10 cellular contexts compared by ENCODE assay signal in genomic region chr9:78365979-78366697, GRCh38.
DNase-seq lines count a peak whose midpoint lies in the region; ATAC-seq, FAIRE-seq and TF ChIP-seq lines count a peak whose summit lies in the region.
"Had no signal": no experiment of that assay in that cellular context is flagged by ENCODE, and none has a peak within 500 bp of the region (broad histone marks: within the 10 kb centered on the region; RNA-seq: fewer than 3 reads in every experiment).

No MANE protein-coding gene starts in this region.

- no peak overlapping the region for H2BK5ac ChIP-seq in neuronal stem cell (ENCODE audit: low read length)

- H3K9ac ChIP-seq in neuronal stem cell (ENCODE audit: low read depth, low read length, poor library complexity), result no peak overlapping the region

- no peak overlapping the region for H3K4ac ChIP-seq in neuronal stem cell (ENCODE audit: low read length)

- no CpG with 5 or more reads among the region's 4 CpGs for WGBS in neuronal stem cell (ENCODE audit: extremely low coverage in 2 of 2, insufficient read length in 2 of 2, insufficient replicate concordance in 1 of 2), 2 donors

- H4K8ac ChIP-seq in neuronal stem cell (ENCODE audit: low read depth, low read length), result no peak overlapping the region

- no peak overlapping the region for H3K14ac ChIP-seq in neuronal stem cell (ENCODE audit: low read length)

- TF ChIP-seq CTCF in D721Med (IDR thresholded peaks at IDR 0.05; ENCODE audit: insufficient read depth, missing control alignments) (peak; percentile 54), LNCAP (IDR thresholded peaks at IDR 0.05) (peak; percentile 80)

- H2AFZ ChIP-seq in neuronal stem cell (ENCODE audit: low read length), result no peak overlapping the region

- no peaks in the 10 kb centered on the region for H3K79me1 ChIP-seq in neuronal stem cell (ENCODE audit: low read depth, low read length)

- H2BK12ac ChIP-seq in neuronal stem cell (ENCODE audit: low read length), result no peak overlapping the region

- H3K9me3 ChIP-seq in neuronal stem cell (replicated peaks in 1 of 2; ENCODE audit: control insufficient read depth in 2 of 2, insufficient read depth in 1 of 2, low read depth in 1 of 2, low read length in 2 of 2), result peaks cover 0 to 2% of the 10 kb centered on the region in 2 donors

- H3K4me1 ChIP-seq in neuronal stem cell (ENCODE audit: control insufficient read depth in 2 of 2, insufficient read depth in 1 of 2, low read depth in 1 of 2, low read length in 2 of 2), result peaks cover 0 to 3% of the 10 kb centered on the region in 2 donors

- H2AK5ac ChIP-seq in neuronal stem cell (ENCODE audit: low read depth, low read length), result no peak overlapping the region

- no peak for DNase-seq in D721Med (ENCODE audit: insufficient read length, low spot score)
- DNase-seq in astrocyte of the hippocampus (ENCODE audit: low read depth, low spot score), result peak; percentile 50
- DNase-seq in medulla oblongata (ENCODE audit: extremely low spot score), result peak; percentile 15
- DNase-seq in 8988T, result no peak
- DNase-seq in neuronal stem cell (ENCODE audit: low spot score), result no peak

- no peak overlapping the region for H3K18ac ChIP-seq in neuronal stem cell (ENCODE audit: low read length)

- no peak overlapping the region for H3K4me3 ChIP-seq in neuronal stem cell (ENCODE audit: low read length in 2 of 2)
- H3K4me3 ChIP-seq: SK-N-MC had no signal

- H4K91ac ChIP-seq in neuronal stem cell (ENCODE audit: low read depth, low read length, poor library complexity), result no peak overlapping the region

- FAIRE-seq in D721Med (lab: Jason Lieb, UNC), result no peak

- no peak overlapping the region for H2BK15ac ChIP-seq in neuronal stem cell (ENCODE audit: low read length)

- no peak overlapping the region for H3K23ac ChIP-seq in neuronal stem cell (ENCODE audit: low read depth, low read length, poor library complexity)

- no peak for ATAC-seq in HG03196 (IDR thresholded peaks at IDR 0.05; ENCODE audit: unreplicated experiment)
- no peak for ATAC-seq in HG03521 (IDR thresholded peaks at IDR 0.05; ENCODE audit: unreplicated experiment)

- H2BK120ac ChIP-seq in neuronal stem cell (ENCODE audit: low read depth, low read length), result no peak overlapping the region

- no peaks in the 10 kb centered on the region for H3K36me3 ChIP-seq in neuronal stem cell (replicated peaks in 1 of 2; ENCODE audit: control insufficient read depth in 2 of 2, insufficient read depth in 2 of 2, low read length in 2 of 2)

- H3K27me3 ChIP-seq in neuronal stem cell (ENCODE audit: control insufficient read depth in 3 of 3, insufficient read depth in 3 of 3, low read depth in 1 of 3, low read length in 3 of 3), result no peaks in the 10 kb centered on the region

- no peak overlapping the region for H3K4me2 ChIP-seq in neuronal stem cell (ENCODE audit: insufficient read depth, low read length, poor library complexity, severe bottlenecking)

- no peak overlapping the region for H3K27ac ChIP-seq in neuronal stem cell (replicated peaks; ENCODE audit: low read length)
- H3K27ac ChIP-seq: epithelial cell of prostate, SK-N-MC had no signal

Comparison
In these comparisons a context has a peak if more than half of its experiments do, and no peak if none do; other contexts are left out.
1. DNase-seq: peak in astrocyte of the hippocampus (single experiment) and medulla oblongata (single experiment); none in D721Med (single experiment), 8988T (single experiment) and neuronal stem cell (single experiment).